In genomic region chr2:230441188-230441897, GRCh38 we compare ENCODE assay signal across 9 cellular contexts. TPM values are rescaled to one million over a fixed set of nuclear protein-coding genes. Genes with fewer than 3 reads are reported as not detected.
DNase-seq lines count a peak whose midpoint lies in the region; ATAC-seq and TF ChIP-seq lines count a peak whose summit lies in the region.
"Had no signal": no experiment of that assay in that cellular context is flagged by ENCODE, and none has a peak within 500 bp of the region (broad histone marks: within the 10 kb centered on the region; RNA-seq: fewer than 3 reads in every experiment).

No MANE protein-coding gene starts in this region.

- H3K4me3 Mint-ChIP-seq in activated CD4-positive, alpha-beta memory T cell treated with anti-CD3 and anti-CD28 coated beads, Interleukin-2, amount 10 ng/mL, durations not matched to agents 7 days and 5 days: peak overlapping the region; percentile 14

- no peaks in the 10 kb centered on the region for H3K27me3 ChIP-seq in upper lobe of right lung

- POLR2A ChIA-PET in activated CD4-positive, alpha-beta memory T cell treated with anti-CD3 and anti-CD28 coated beads, Interleukin-2, amount 10 ng/mL, durations not matched to agents 7 days and 5 days (lab: Charles Lee): interaction anchor here (1.0 kb wide), 1 partner anchor 26 kb away, joined by 3 read pairs; the partner anchor contains the start of gene SP100

- peaks cover 34% of the 10 kb centered on the region for H3K4me1 ChIP-seq in upper lobe of right lung

- DNase-seq in GM12865 (ENCODE audit: low read depth) (peak; percentile 71), germinal center (ENCODE audit: low spot score) (peak; percentile 51), upper lobe of right lung (no peak), NCI-H1417 treated with DMSO at 0.1 percent for 48 hours (lab: John Stamatoyannopoulos, UW) (no peak)
- peak; percentile 78 for DNase-seq in activated CD4-positive, alpha-beta memory T cell treated with anti-CD3 and anti-CD28 coated beads, Interleukin-2, amount 10 ng/mL, durations not matched to agents 7 days and 5 days

- H3K4me1 Mint-ChIP-seq in activated CD4-positive, alpha-beta memory T cell treated with anti-CD3 and anti-CD28 coated beads, Interleukin-2, amount 10 ng/mL, durations not matched to agents 7 days and 5 days: peaks cover 68% of the 10 kb centered on the region

- peak overlapping the region; percentile 75 for H3K27ac ChIP-seq in upper lobe of right lung
- H3K27ac ChIP-seq: HL-60 had no signal

- TF ChIP-seq CTCF in GM12865 (IDR thresholded peaks at IDR 0.05; ENCODE audit: insufficient read depth, low read depth, low read length, missing control alignments) (no peak), upper lobe of right lung (IDR thresholded peaks at IDR 0.05) (no peak)

- H3K9me3 ChIP-seq in upper lobe of right lung: no peaks in the 10 kb centered on the region

- intact Hi-C loops in upper lobe of right lung (cut with DNase I): no loop called here

- H3K9me3 Mint-ChIP-seq in activated CD4-positive, alpha-beta memory T cell treated with anti-CD3 and anti-CD28 coated beads, Interleukin-2, amount 10 ng/mL, durations not matched to agents 7 days and 5 days: peaks cover 5% of the 10 kb centered on the region

- H3K27ac Mint-ChIP-seq in activated CD4-positive, alpha-beta memory T cell treated with anti-CD3 and anti-CD28 coated beads, Interleukin-2, amount 10 ng/mL, durations not matched to agents 7 days and 5 days: peak overlapping the region; percentile 81

- H3K4me3 ChIP-seq in GM12865 (ENCODE audit: low read depth, low read length) (peak overlapping the region; percentile 22; the same call in 1 of the 2 replicates), upper lobe of right lung (no peak overlapping the region)

- peaks cover 46% of the 10 kb centered on the region for H3K36me3 ChIP-seq in upper lobe of right lung

- CTCF ChIA-PET in activated CD4-positive, alpha-beta memory T cell treated with anti-CD3 and anti-CD28 coated beads, Interleukin-2, amount 10 ng/mL, durations not matched to agents 7 days and 5 days (lab: Charles Lee): no interaction called here

- ATAC-seq in HG02798 (IDR thresholded peaks at IDR 0.05; ENCODE audit: poor library complexity, unreplicated experiment): peak; percentile 64
- ATAC-seq in upper lobe of right lung: peak; percentile 85
- no peak for ATAC-seq in HG03196 (IDR thresholded peaks at IDR 0.05; ENCODE audit: unreplicated experiment)
- ATAC-seq in HG03520 (IDR thresholded peaks at IDR 0.05; ENCODE audit: unreplicated experiment): no peak

- H3K27me3 Mint-ChIP-seq in activated CD4-positive, alpha-beta memory T cell treated with anti-CD3 and anti-CD28 coated beads, Interleukin-2, amount 10 ng/mL, durations not matched to agents 7 days and 5 days: no peaks in the 10 kb centered on the region

- H3K36me3 Mint-ChIP-seq in activated CD4-positive, alpha-beta memory T cell treated with anti-CD3 and anti-CD28 coated beads, Interleukin-2, amount 10 ng/mL, durations not matched to agents 7 days and 5 days (ENCODE audit: low read depth): peaks cover 87% of the 10 kb centered on the region

RNA-seq across cellular contexts. Expression of gene SP100, which starts 25.3 kb away (rescaled TPM):
- total RNA-seq in activated CD4-positive, alpha-beta memory T cell treated with anti-CD3 and anti-CD28 coated beads, Interleukin-2, amount 10 ng/mL, durations not matched to agents 7 days and 5 days: 100 to 1,000 TPM; 351 TPM
- 156 TPM for total RNA-seq in upper lobe of right lung

Comparison
In these comparisons a context has a peak if more than half of its experiments do, and no peak if none do; other contexts are left out.
1. DNase-seq: peak in GM12865 (single experiment), activated CD4-positive, alpha-beta memory T cell treated with anti-CD3 and anti-CD28 coated beads, Interleukin-2, amount 10 ng/mL, durations not matched to agents 7 days and 5 days (single experiment) and germinal center (single experiment); none in upper lobe of right lung (single experiment) and NCI-H1417 treated with DMSO at 0.1 percent for 48 hours (single experiment).
2. ATAC-seq: peak in HG02798 (single experiment) and upper lobe of right lung (single experiment); none in HG03196 (single experiment) and HG03520 (single experiment).